ENCODE assay signal across 11 cellular contexts in the genomic region with DNA sequence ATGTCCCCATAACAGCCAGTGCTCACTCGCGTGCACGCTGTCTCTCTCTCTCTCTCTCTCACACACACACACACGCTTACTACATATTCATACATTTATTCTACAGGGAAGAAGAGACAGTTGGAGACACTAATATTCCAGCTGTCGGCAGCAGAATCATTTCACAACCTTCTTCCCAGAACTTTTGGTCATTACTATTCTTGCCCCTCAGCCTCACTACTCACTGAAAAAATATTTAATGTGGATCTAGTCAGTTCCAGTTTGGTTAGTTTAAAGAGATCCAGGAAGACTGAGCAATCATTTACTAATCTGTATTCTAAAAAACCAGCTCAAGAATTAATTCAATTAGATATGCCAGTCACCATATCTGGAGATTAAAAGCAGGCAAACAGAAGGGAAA.
DNase-seq lines count a peak whose midpoint lies in the region; ATAC-seq and TF ChIP-seq lines count a peak whose summit lies in the region.
"Had no signal": no experiment of that assay in that cellular context is flagged by ENCODE, and none has a peak within 500 bp of the region (broad histone marks: within the 10 kb centered on the region; RNA-seq: fewer than 3 reads in every experiment).

No MANE protein-coding gene starts in this region.

- in situ Hi-C loops in astrocyte of the spinal cord (cut with HindIII; ENCODE audit: low sequenced_read_pairs), result no loop called here

- peak; percentile 92 for DNase-seq in HCEC 1CT
- peak; percentile 65 for DNase-seq in astrocyte of the spinal cord (ENCODE audit: low read depth, low spot score)
- DNase-seq in iris pigment epithelial cell (ENCODE audit: low read depth), result peak; percentile 68
- no peak for DNase-seq in NCI-H2029 treated with DMSO at 0.1 percent for 48 hours (lab: John Stamatoyannopoulos, UW)
- DNase-seq in mucosa of descending colon, result no peak
- DNase-seq: DMS53; KBM-7; NCI-H2107; stimulated activated naive CD4-positive, alpha-beta T cell treated with Interleukin-2 at 50 U/mL for 16 hours had no signal

- peak overlapping the region; percentile 37 for H3K27ac ChIP-seq in subcutaneous abdominal adipose tissue (ENCODE audit: low read depth, low read length)

- no peaks in the 10 kb centered on the region for H3K9me3 ChIP-seq in subcutaneous abdominal adipose tissue (ENCODE audit: control insufficient read depth in 5 of 5, low read length in 5 of 5)
- H3K9me3 ChIP-seq in mucosa of descending colon, result no peaks in the 10 kb centered on the region

- H3K36me3 ChIP-seq in subcutaneous abdominal adipose tissue (ENCODE audit: control insufficient read depth in 5 of 5, insufficient read depth in 5 of 5, low read length in 5 of 5) (no peaks in the 10 kb centered on the region), mucosa of descending colon (ENCODE audit: low read depth) (no peaks in the 10 kb centered on the region)

- TF ChIP-seq CTCF in astrocyte of the spinal cord (IDR thresholded peaks at IDR 0.05; ENCODE audit: low read depth, low read length) (no peak), mucosa of descending colon (IDR thresholded peaks at IDR 0.05) (no peak)

- H3K27me3 ChIP-seq in subcutaneous abdominal adipose tissue (ENCODE audit: control insufficient read depth in 5 of 5, insufficient read depth in 4 of 5, low read length in 5 of 5), result no peaks in the 10 kb centered on the region

- peaks cover 0 to 8% (median 4%) of the 10 kb centered on the region in 5 donors for H3K4me1 ChIP-seq in subcutaneous abdominal adipose tissue (ENCODE audit: control insufficient read depth in 5 of 5, insufficient read depth in 5 of 5, low read length in 5 of 5)
- H3K4me1 ChIP-seq in mucosa of descending colon (ENCODE audit: low read depth), result no peaks in the 10 kb centered on the region

- intact Hi-C loops in mucosa of descending colon (cut with DNase I, micrococcal nuclease), result no loop called here

- H3K4me3 ChIP-seq in astrocyte of the spinal cord (ENCODE audit: low read depth, low read length), result no peak overlapping the region
- H3K4me3 ChIP-seq in subcutaneous abdominal adipose tissue (ENCODE audit: low read depth in 1 of 5, low read length in 5 of 5), result no peak overlapping the region
- H3K4me3 ChIP-seq in mucosa of descending colon, result no peak overlapping the region

- H3K9ac ChIP-seq in subcutaneous abdominal adipose tissue (ENCODE audit: low read length in 5 of 5), result peak overlapping the region in 1 of 5 donors; percentile 36

- ATAC-seq in mucosa of descending colon (no peak), HG02798 (IDR thresholded peaks at IDR 0.05; ENCODE audit: poor library complexity, unreplicated experiment) (no peak)

Comparison
In these comparisons a context has a peak if more than half of its experiments do, and no peak if none do; other contexts are left out.
1. DNase-seq: peak in HCEC 1CT (single experiment), astrocyte of the spinal cord (single experiment) and iris pigment epithelial cell (single experiment); none in NCI-H2029 treated with DMSO at 0.1 percent for 48 hours (single experiment) and mucosa of descending colon (0 of 3).